ENCODE assay signal across 8 cellular contexts in genomic region chr7:20329389-20330175, GRCh38. TPM values are rescaled to one million over a fixed set of nuclear protein-coding genes. Genes with fewer than 3 reads are reported as not detected.
A peak's percentile ranks its signal among the peaks of the same experiment; 100 is the strongest.
DNase-seq lines count a peak whose midpoint lies in the region; ATAC-seq and TF ChIP-seq lines count a peak whose summit lies in the region.

No MANE protein-coding gene starts in this region.

- DNase-seq in GM10266 (ENCODE audit: extremely low spot score): peak; percentile 66
- DNase-seq in T-helper 17 cell: no peak
- peak; percentile 63 for DNase-seq in epidermal melanocyte (ENCODE audit: insufficient read length, low spot score)
- DNase-seq in mesenchymal stem cell: peak; percentile 81
- peak; percentile 70 to 71 for DNase-seq in thyroid gland

- H3K9ac ChIP-seq in Loucy (ENCODE audit: low read depth, low read length, poor library complexity, severe bottlenecking): peak overlapping the region; percentile 59
- H3K9ac ChIP-seq in mesenchymal stem cell (ENCODE audit: low read length): peak overlapping the region; percentile 95

- no peaks in the 10 kb centered on the region for H3K9me2 ChIP-seq in Loucy (replicated peaks; ENCODE audit: low read depth, low read length)

- peak in 1 of 2 donors; percentile 65 for TF ChIP-seq POLR2A in thyroid gland (IDR thresholded peaks at IDR 0.05)

- TF ChIP-seq CTCF in 22Rv1 (IDR thresholded peaks at IDR 0.05) (peak; percentile 73), GM10266 (IDR thresholded peaks at IDR 0.05; ENCODE audit: control insufficient read depth, insufficient read depth, low read depth, missing control alignments) (no peak), HEK293 (tag by site-specific recombination; IDR thresholded peaks at IDR 0.05) (no peak; the same call in 1 of the 2 replicates), Loucy (conservative IDR thresholded peaks at IDR 0.05; ENCODE audit: low read length) (peak; percentile 17; the same call in 1 of the 2 replicates), thyroid gland (IDR thresholded peaks at IDR 0.05) (peak in 3 of 6 experiments; percentile 33 to 43 (median 39))

- no peak overlapping the region for H2BK15ac ChIP-seq in mesenchymal stem cell (ENCODE audit: low read depth, poor library complexity, severe bottlenecking)

- H3K9me3 ChIP-seq in HEK293 (ENCODE audit: control insufficient read depth, insufficient read depth, low read depth, low read length) (no peaks in the 10 kb centered on the region), Loucy (ENCODE audit: insufficient read depth, low read depth, low read length) (no peaks in the 10 kb centered on the region), T-helper 17 cell (ENCODE audit: control insufficient read depth, low read length, poor library complexity, severe bottlenecking) (no peaks in the 10 kb centered on the region), mesenchymal stem cell (ENCODE audit: control insufficient read depth, low read length) (no peaks in the 10 kb centered on the region), thyroid gland (no peaks in the 10 kb centered on the region)

- H3K79me2 ChIP-seq in Loucy (ENCODE audit: insufficient read depth, low read length): no peaks in the 10 kb centered on the region

- peak overlapping the region; percentile 90 for H3K4me3 Mint-ChIP-seq in T-helper 17 cell

- no peaks in the 10 kb centered on the region for H3K36me3 Mint-ChIP-seq in T-helper 17 cell (ENCODE audit: low read depth)

- H3K27me3 ChIP-seq in Loucy (ENCODE audit: insufficient read depth, low read length, poor library complexity, severe bottlenecking) (no peaks in the 10 kb centered on the region), mesenchymal stem cell (ENCODE audit: control insufficient read depth in 1 of 2, insufficient read depth in 1 of 2, low read length in 2 of 2) (no peaks in the 10 kb centered on the region), thyroid gland (no peaks in the 10 kb centered on the region)

- WGBS in mesenchymal stem cell: 3% methylated on average over 22 of the region's 27 CpGs
- WGBS in thyroid gland, 2 donors: 5 to 7% methylated on average over 27 of the region's 27 CpGs

- H3K4me2 ChIP-seq in Loucy (ENCODE audit: low read depth, low read length, poor library complexity, severe bottlenecking) (peak overlapping the region; percentile 68), mesenchymal stem cell (ENCODE audit: low read length, poor library complexity, severe bottlenecking) (peak overlapping the region; percentile 61)

- H3K18ac ChIP-seq in mesenchymal stem cell (ENCODE audit: low read depth in 1 of 2, low read length in 2 of 2): peak overlapping the region in 1 of 2 experiments; percentile 90

- no peak overlapping the region for H3K23ac ChIP-seq in mesenchymal stem cell (ENCODE audit: low read length in 2 of 2)

- intact Hi-C loops in thyroid gland (cut with DNase I): no loop called here

- no peak overlapping the region for H2AK5ac ChIP-seq in mesenchymal stem cell (ENCODE audit: low read length, severe bottlenecking)

- no peak overlapping the region for H3K14ac ChIP-seq in mesenchymal stem cell (ENCODE audit: low read length in 2 of 2)

- peaks cover 14% of the 10 kb centered on the region for H3K4me1 Mint-ChIP-seq in T-helper 17 cell

- no peaks in the 10 kb centered on the region for H3K79me1 ChIP-seq in mesenchymal stem cell (replicated peaks; ENCODE audit: low read length, poor library complexity, severe bottlenecking)

- H4K20me1 ChIP-seq in Loucy (ENCODE audit: insufficient read depth, low read length, poor library complexity, severe bottlenecking): no peaks in the 10 kb centered on the region

- H4K8ac ChIP-seq in mesenchymal stem cell (ENCODE audit: low read length): no peak overlapping the region

- no peak overlapping the region for H4K91ac ChIP-seq in mesenchymal stem cell (ENCODE audit: low read length)

- peak overlapping the region; percentile 56 for H3K4me3 ChIP-seq in HEK293 (ENCODE audit: low read depth, low read length)
- peak overlapping the region; percentile 77 for H3K4me3 ChIP-seq in Loucy (ENCODE audit: low read length, poor library complexity, severe bottlenecking)
- peak overlapping the region; percentile 54 to 94 for H3K4me3 ChIP-seq in mesenchymal stem cell (ENCODE audit: insufficient read depth in 1 of 2, low read depth in 1 of 2, low read length in 2 of 2)
- H3K4me3 ChIP-seq in thyroid gland (replicated peaks in 1 of 3): peak overlapping the region; percentile 46 to 67 (median 56)

- H2AFZ ChIP-seq in Loucy (ENCODE audit: low read length) (peak overlapping the region; percentile 92), mesenchymal stem cell (ENCODE audit: low read depth, low read length) (peak overlapping the region; percentile 67)

- no peak overlapping the region for H3K4ac ChIP-seq in mesenchymal stem cell (ENCODE audit: low read depth in 1 of 2, low read length in 2 of 2)

- peak overlapping the region; percentile 81 for H2BK5ac ChIP-seq in mesenchymal stem cell (ENCODE audit: low read depth, low read length, poor library complexity, severe bottlenecking)

- POLR2A ChIA-PET in HEK293 (lab: Yijun Ruan, JAX): interaction anchor here (1.1 to 1.3 kb wide), 3 partner anchors 14 to 457 kb away, joined by 3 to 7 read pairs (median 3); partner anchors contain the start of gene SP8

- no peaks in the 10 kb centered on the region for H3F3A ChIP-seq in Loucy (ENCODE audit: low read depth)

- H3K27ac ChIP-seq in 22Rv1 (peak overlapping the region; percentile 93), HEK293 (ENCODE audit: extremely low read depth, low read depth, low read length) (peak overlapping the region; percentile 73), mesenchymal stem cell (ENCODE audit: low read length, poor library complexity, severe bottlenecking) (peak overlapping the region; percentile 98), thyroid gland (peak overlapping the region; percentile 86 to 93 (median 89))

- peak overlapping the region; percentile 81 for H3K27ac Mint-ChIP-seq in T-helper 17 cell

- peak; percentile 35 for ATAC-seq in T-helper 17 cell

- no peaks in the 10 kb centered on the region for H3K36me3 ChIP-seq in HEK293 (ENCODE audit: control insufficient read depth in 2 of 2, insufficient read depth in 1 of 2, low read length in 2 of 2)
- no peaks in the 10 kb centered on the region for H3K36me3 ChIP-seq in Loucy (ENCODE audit: insufficient read depth, low read length)
- H3K36me3 ChIP-seq in mesenchymal stem cell (ENCODE audit: control insufficient read depth in 1 of 2, insufficient read depth in 2 of 2, low read depth in 1 of 2, low read length in 2 of 2): no peaks in the 10 kb centered on the region
- H3K36me3 ChIP-seq in thyroid gland: no peaks in the 10 kb centered on the region

- peak overlapping the region in 1 of 2 experiments; percentile 21 for H2BK12ac ChIP-seq in mesenchymal stem cell (ENCODE audit: low read length in 2 of 2)

- H3K4me1 ChIP-seq in HEK293 (ENCODE audit: control insufficient read depth, insufficient read depth, low read length) (peaks cover 4% of the 10 kb centered on the region; the same call in 1 of the 2 replicates), Loucy (ENCODE audit: insufficient read depth, low read length, poor library complexity, severe bottlenecking) (peaks cover 13% of the 10 kb centered on the region), mesenchymal stem cell (ENCODE audit: control insufficient read depth, insufficient read depth, low read depth, low read length) (peaks cover 4% of the 10 kb centered on the region), thyroid gland (peaks cover 0 to 5% of the 10 kb centered on the region in 2 donors)

- no peak overlapping the region for H2BK120ac ChIP-seq in mesenchymal stem cell (ENCODE audit: low read depth, low read length)

- CTCF ChIA-PET in HEK293 (lab: Yijun Ruan, JAX): interaction anchor here (0.5 to 1.3 kb wide), 11 partner anchors 11 to 616 kb away, joined by 3 to 4 read pairs (median 3); no protein-coding TSS in a partner anchor

- H3K27me3 Mint-ChIP-seq in T-helper 17 cell: peaks cover 39% of the 10 kb centered on the region

TF ChIP-seq in HEK293, 187 proteins besides CTCF, POLR2A, EP300 and RAD21 (continues in another document):
- TF ChIP-seq, protein P1, sequence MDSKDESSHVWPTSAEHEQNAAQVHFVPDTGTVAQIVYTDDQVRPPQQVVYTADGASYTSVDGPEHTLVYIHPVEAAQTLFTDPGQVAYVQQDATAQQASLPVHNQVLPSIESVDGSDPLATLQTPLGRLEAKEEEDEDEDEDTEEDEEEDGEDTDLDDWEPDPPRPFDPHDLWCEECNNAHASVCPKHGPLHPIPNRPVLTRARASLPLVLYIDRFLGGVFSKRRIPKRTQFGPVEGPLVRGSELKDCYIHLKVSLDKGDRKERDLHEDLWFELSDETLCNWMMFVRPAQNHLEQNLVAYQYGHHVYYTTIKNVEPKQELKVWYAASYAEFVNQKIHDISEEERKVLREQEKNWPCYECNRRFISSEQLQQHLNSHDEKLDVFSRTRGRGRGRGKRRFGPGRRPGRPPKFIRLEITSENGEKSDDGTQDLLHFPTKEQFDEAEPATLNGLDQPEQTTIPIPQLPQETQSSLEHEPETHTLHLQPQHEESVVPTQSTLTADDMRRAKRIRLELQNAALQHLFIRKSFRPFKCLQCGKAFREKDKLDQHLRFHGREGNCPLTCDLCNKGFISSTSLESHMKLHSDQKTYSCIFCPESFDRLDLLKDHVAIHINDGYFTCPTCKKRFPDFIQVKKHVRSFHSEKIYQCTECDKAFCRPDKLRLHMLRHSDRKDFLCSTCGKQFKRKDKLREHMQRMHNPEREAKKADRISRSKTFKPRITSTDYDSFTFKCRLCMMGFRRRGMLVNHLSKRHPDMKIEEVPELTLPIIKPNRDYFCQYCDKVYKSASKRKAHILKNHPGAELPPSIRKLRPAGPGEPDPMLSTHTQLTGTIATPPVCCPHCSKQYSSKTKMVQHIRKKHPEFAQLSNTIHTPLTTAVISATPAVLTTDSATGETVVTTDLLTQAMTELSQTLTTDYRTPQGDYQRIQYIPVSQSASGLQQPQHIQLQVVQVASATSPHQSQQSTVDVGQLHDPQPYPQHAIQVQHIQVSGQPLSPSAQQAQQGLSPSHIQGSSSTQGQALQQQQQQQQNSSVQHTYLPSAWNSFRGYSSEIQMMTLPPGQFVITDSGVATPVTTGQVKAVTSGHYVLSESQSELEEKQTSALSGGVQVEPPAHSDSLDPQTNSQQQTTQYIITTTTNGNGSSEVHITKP (tag by site-specific recombination; IDR thresholded peaks at IDR 0.05): peak; percentile 96

RNA-seq across cellular contexts. Expression of gene ITGB8, which starts 1.1 kb away (rescaled TPM):
- under 1 TPM; 0.23 to 0.37 TPM for total RNA-seq in T-helper 17 cell
- 0.25 TPM for polyA plus RNA-seq in mesenchymal stem cell (2013, experiment 1 of 2)
- 0.30 TPM for polyA plus RNA-seq in mesenchymal stem cell (2013, experiment 2 of 2)
- total RNA-seq in thyroid gland: 10 to 100 TPM; 14.0 to 33.6 (median 17.7) TPM

Comparison
In these comparisons a context has a peak if more than half of its experiments do, and no peak if none do; other contexts are left out.
1. CTCF ChIP-seq: peak in 22Rv1 (single experiment) and Loucy (single experiment); none in GM10266 (single experiment) and HEK293 (single experiment).
2. DNase-seq: peak in GM10266 (single experiment), epidermal melanocyte (single experiment), mesenchymal stem cell (single experiment) and thyroid gland (2 of 2); none in T-helper 17 cell (0 of 3).
3. RNA of gene ITGB8, which starts 1.1 kb away (total RNA-seq): 14.0 to 33.6 TPM in thyroid gland; 0.23 to 0.37 TPM in T-helper 17 cell; every median in the first group is over 10 times any median in the second.
4. Peak in every context shown above with its lines, with median percentiles within 50 percentile points of each other: H3K27ac ChIP-seq and H3K4me3 ChIP-seq.